ENCODE assay signal across 33 cellular contexts in genomic region chr11:78850078-78850477, GRCh38.
"Had no signal": no experiment of that assay in that cellular context is flagged by ENCODE, and none has a peak within 500 bp of the region (broad histone marks: within the 10 kb centered on the region; RNA-seq: fewer than 3 reads in every experiment).

No MANE protein-coding gene starts in this region.

- H3K36me3 ChIP-seq: MG63 had no signal

- H3K9me3 ChIP-seq: MG63 had no signal

- H3K4me2 ChIP-seq: KMS-11 had no signal

- DNase-seq: Karpas-422, Kasumi-1, KG1, MG63, MM.1S, MV-4-11, NCI-H1048, NCI-H1092, NCI-H1092 treated with DMSO at 0.1 percent for 48 hours, NCI-H1105, NCI-H1105 treated with DMSO at 0.1 percent for 48 hours, NCI-H1417 treated with DMSO at 0.1 percent for 48 hours, NCI-H1436, NCI-H1436 treated with DMSO at 0.1 percent for 48 hours, NCI-H146, NCI-H1694, NCI-H1694 treated with DMSO at 0.1 percent for 48 hours, NCI-H187, NCI-H187 treated with DMSO at 0.1 percent for 48 hours, NCI-H1930, NCI-H2029, NCI-H2029 treated with DMSO at 0.1 percent for 48 hours, NCI-H2081, NCI-H2081 treated with DMSO at 0.1 percent for 48 hours, NCI-H2107, NCI-H2171, NCI-H2171 treated with DMSO at 0.1 percent for 48 hours, NCI-H2227 treated with DMSO at 0.1 percent for 48 hours, NCI-H226, NCI-H345, NCI-H446, NCI-H446 treated with DMSO at 0.1 percent for 48 hours had no signal

- H3K9ac ChIP-seq: KMS-11 had no signal

- H3K27ac ChIP-seq: KMS-11 had no signal

- H3K4me3 ChIP-seq: MG63 had no signal

- H3K27me3 ChIP-seq: MG63 had no signal
